Comparison of ENCODE assay signal across 8 cellular contexts in genomic region chr4:82371398-82371972, GRCh38. TPM values are rescaled to one million over a fixed set of nuclear protein-coding genes. Genes with fewer than 3 reads are reported as not detected.
DNase-seq lines count a peak whose midpoint lies in the region; ATAC-seq and TF ChIP-seq lines count a peak whose summit lies in the region.

No MANE protein-coding gene starts in this region.

- H3K4me1 Mint-ChIP-seq in stimulated activated naive CD8-positive, alpha-beta T cell treated with anti-CD3 and anti-CD28 coated beads, Interleukin-15, Interleukin-2, amounts not matched to agents 100 ng/mL and 50 ng/mL, for 24 hours (ENCODE audit: low read depth), result peaks cover 64% of the 10 kb centered on the region
- H3K4me1 Mint-ChIP-seq in type B pancreatic cell (ENCODE audit: unreplicated experiment), result peaks cover 37% of the 10 kb centered on the region

- peaks cover 40% of the 10 kb centered on the region for H3K4me1 ChIP-seq in adipocyte (ENCODE audit: control insufficient read depth, insufficient read depth, low read length)

- H3K36me3 Mint-ChIP-seq in stimulated activated naive CD8-positive, alpha-beta T cell treated with anti-CD3 and anti-CD28 coated beads, Interleukin-15, Interleukin-2, amounts not matched to agents 100 ng/mL and 50 ng/mL, for 24 hours (ENCODE audit: low read depth), result peaks cover 74% of the 10 kb centered on the region
- peaks cover 45% of the 10 kb centered on the region for H3K36me3 Mint-ChIP-seq in type B pancreatic cell

- H3K9me3 Mint-ChIP-seq in stimulated activated naive CD8-positive, alpha-beta T cell treated with anti-CD3 and anti-CD28 coated beads, Interleukin-15, Interleukin-2, amounts not matched to agents 100 ng/mL and 50 ng/mL, for 24 hours, result no peaks in the 10 kb centered on the region
- H3K9me3 Mint-ChIP-seq in type B pancreatic cell, result no peaks in the 10 kb centered on the region

- H3K36me3 ChIP-seq in adipocyte (ENCODE audit: control insufficient read depth, insufficient read depth, low read length, severe bottlenecking), result peaks cover 22% of the 10 kb centered on the region

- TF ChIP-seq CTCF in type B pancreatic cell (conservative IDR thresholded peaks at IDR 0.05), result no peak

- peak overlapping the region; percentile 99 for H3K4me3 Mint-ChIP-seq in stimulated activated naive CD8-positive, alpha-beta T cell treated with anti-CD3 and anti-CD28 coated beads, Interleukin-15, Interleukin-2, amounts not matched to agents 100 ng/mL and 50 ng/mL, for 24 hours
- peak overlapping the region; percentile 92 for H3K4me3 Mint-ChIP-seq in type B pancreatic cell

- no peaks in the 10 kb centered on the region for H3K27me3 Mint-ChIP-seq in stimulated activated naive CD8-positive, alpha-beta T cell treated with anti-CD3 and anti-CD28 coated beads, Interleukin-15, Interleukin-2, amounts not matched to agents 100 ng/mL and 50 ng/mL, for 24 hours
- no peaks in the 10 kb centered on the region for H3K27me3 Mint-ChIP-seq in type B pancreatic cell

- H3K4me3 ChIP-seq in adipocyte (ENCODE audit: low read length), result peak overlapping the region; percentile 89

- no peak for ATAC-seq in stimulated activated naive CD8-positive, alpha-beta T cell treated with anti-CD3 and anti-CD28 coated beads, Interleukin-15, Interleukin-2, amounts not matched to agents 100 U/mL and 50 U/mL, for 24 hours
- no peak for ATAC-seq in HG03045 (IDR thresholded peaks at IDR 0.05; ENCODE audit: unreplicated experiment)

- H3K27me3 ChIP-seq in adipocyte (replicated peaks; ENCODE audit: control insufficient read depth, insufficient read depth, low read length), result no peaks in the 10 kb centered on the region

- peak overlapping the region; percentile 98 for H3K9ac ChIP-seq in adipocyte (ENCODE audit: low read length)

- H3K9me3 ChIP-seq in adipocyte (ENCODE audit: control insufficient read depth, low read length), result no peaks in the 10 kb centered on the region

- no peak for DNase-seq in stimulated activated naive CD8-positive, alpha-beta T cell treated with anti-CD3 and anti-CD28 coated beads, Interleukin-15, Interleukin-2, amounts not matched to agents 100 U/mL and 50 U/mL, for 24 hours
- DNase-seq in adipocyte (ENCODE audit: low read depth) (peak; percentile 47), left kidney (ENCODE audit: low read depth, low spot score) (peak; percentile 23), type B pancreatic cell (ENCODE audit: extremely low spot score, unreplicated experiment) (no peak), occipital lobe (lab: John Stamatoyannopoulos, UW) (no peak), pons (ENCODE audit: low spot score) (no peak)

- H3K27ac Mint-ChIP-seq in stimulated activated naive CD8-positive, alpha-beta T cell treated with anti-CD3 and anti-CD28 coated beads, Interleukin-15, Interleukin-2, amounts not matched to agents 100 ng/mL and 50 ng/mL, for 24 hours, result peak overlapping the region; percentile 99
- peak overlapping the region; percentile 100 for H3K27ac Mint-ChIP-seq in type B pancreatic cell

RNA-seq across cellular contexts. Expression of gene HNRNPD, which starts 2.3 kb away (rescaled TPM):
- 225 and 367 TPM in 2 replicates for total RNA-seq in type B pancreatic cell (ENCODE audit: low replicate concordance)
- 56.0 TPM for total RNA-seq in occipital lobe

RNA-seq across cellular contexts. Expression of gene HNRNPDL, which starts 58.8 kb away (rescaled TPM):
- total RNA-seq in type B pancreatic cell (ENCODE audit: low replicate concordance), result 267 and 448 TPM in 2 replicates
- 347 TPM for total RNA-seq in occipital lobe

RNA-seq across cellular contexts. Expression of gene ENOPH1, which starts 58.9 kb away (rescaled TPM):
- total RNA-seq in type B pancreatic cell (ENCODE audit: low replicate concordance) (33.1 and 35.6 TPM in 2 replicates), occipital lobe (89.7 TPM)

Comparison
In these comparisons a context has a peak if more than half of its experiments do, and no peak if none do; other contexts are left out.
1. DNase-seq: peak in adipocyte (single experiment) and left kidney (single experiment); none in stimulated activated naive CD8-positive, alpha-beta T cell treated with anti-CD3 and anti-CD28 coated beads, Interleukin-15, Interleukin-2, amounts not matched to agents 100 U/mL and 50 U/mL, for 24 hours (single experiment), type B pancreatic cell (single experiment), occipital lobe (single experiment) and pons (single experiment).